8 cellular contexts compared by ENCODE assay signal in the genomic region with DNA sequence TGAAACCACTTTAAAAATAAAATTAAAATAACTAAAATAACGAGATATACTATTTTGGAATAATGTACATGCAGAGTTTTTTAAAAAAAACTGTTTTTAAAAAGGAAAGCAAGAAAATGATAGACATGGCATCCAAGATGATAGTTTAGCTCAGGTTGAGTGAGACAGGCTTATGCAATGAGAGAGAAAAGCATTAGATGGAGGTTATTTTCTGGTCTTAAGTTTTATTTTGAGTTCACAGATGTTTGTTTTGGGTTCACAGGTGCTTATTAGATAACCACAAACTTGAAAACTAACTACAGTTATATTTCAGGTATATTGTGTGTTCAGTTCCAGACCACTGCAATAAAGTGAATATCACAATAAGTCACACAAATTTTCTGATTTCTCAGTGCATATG.
"Had no signal": no experiment of that assay in that cellular context is flagged by ENCODE, and none has a peak within 500 bp of the region (broad histone marks: within the 10 kb centered on the region; RNA-seq: fewer than 3 reads in every experiment).

No MANE protein-coding gene starts in this region.

- DNase-seq: GM23248, GOT3, H7, HCEC 1CT, IMR-90, KG1 had no signal

- H3K27ac ChIP-seq: GM23248 had no signal

- H3K9ac ChIP-seq: GM23248 had no signal

- FAIRE-seq: HTR-8/SVneo, K562 had no signal

- ATAC-seq: K562 had no signal

- H3K4me3 ChIP-seq: GM23248, K562 had no signal

- H2AFZ ChIP-seq: GM23248 had no signal
